ENCODE assay signal across 1 cellular context in genomic region chr10:61084493-61084892, GRCh38.
TF ChIP-seq lines count a peak whose summit lies in the region.

No MANE protein-coding gene starts in this region.

TF ChIP-seq in HepG2, 621 proteins besides CTCF, POLR2A, EP300 and RAD21 (continued from another document):
- TF ChIP-seq NFAT5 (CRISPR knock-in tag; IDR thresholded peaks at IDR 0.05) (no peak), EEA1 (CRISPR knock-in tag; IDR thresholded peaks at IDR 0.05; ENCODE audit: borderline replicate concordance) (no peak), REL (CRISPR knock-in tag; conservative IDR thresholded peaks at IDR 0.05) (no peak)
